Comparison of ENCODE assay signal across 9 cellular contexts in genomic region chr10:17409170-17409733, GRCh38. TPM values are rescaled to one million over a fixed set of nuclear protein-coding genes. Genes with fewer than 3 reads are reported as not detected.
DNase-seq lines count a peak whose midpoint lies in the region; ATAC-seq, FAIRE-seq and TF ChIP-seq lines count a peak whose summit lies in the region.
"Had no signal": no experiment of that assay in that cellular context is flagged by ENCODE, and none has a peak within 500 bp of the region (broad histone marks: within the 10 kb centered on the region; RNA-seq: fewer than 3 reads in every experiment).

No MANE protein-coding gene starts in this region.

- POLR2A ChIA-PET in K562 (lab: Yijun Ruan, JAX) = interaction anchor here (1.7 kb wide), 1 partner anchor 20 kb away, joined by 3 read pairs; no protein-coding TSS in a partner anchor

- H2AFZ ChIP-seq in K562 (ENCODE audit: low read depth, low read length) = no peak overlapping the region; the same call in 1 of the 2 replicates
- H2AFZ ChIP-seq in neural progenitor cell (replicated peaks) = no peak overlapping the region

- no peak overlapping the region for H3K4me3 Mint-ChIP-seq in neural progenitor cell
- H3K4me3 Mint-ChIP-seq in activated CD8-positive, alpha-beta memory T cell treated with anti-CD3 and anti-CD28 coated beads, Interleukin-2, amount 10 ng/mL, durations not matched to agents 7 days and 5 days = no peak overlapping the region

- 69% methylated on average over 4 of the region's 5 CpGs for WGBS in K562 (ENCODE audit: insufficient coverage, low coverage, missing lambda C conversion rate)

- peaks cover 11% of the 10 kb centered on the region for H3F3A ChIP-seq in neural progenitor cell (ENCODE audit: low read depth)

- TF ChIP-seq RAD21 in K562 (CRISPR knock-in tag; conservative IDR thresholded peaks at IDR 0.05 in 1 of 2, IDR thresholded peaks at IDR 0.05 in 1 of 2) = peak; percentile 63 to 79

- ATAC-seq in K562 (peak; percentile 67), HG02763 (IDR thresholded peaks at IDR 0.05; ENCODE audit: unreplicated experiment) (no peak)
- ATAC-seq in activated CD8-positive, alpha-beta memory T cell treated with anti-CD3 and anti-CD28 coated beads, Interleukin-2, amount 10 ng/mL, durations not matched to agents 7 days and 5 days = no peak

- H3K27ac Mint-ChIP-seq in neural progenitor cell = no peak overlapping the region
- no peak overlapping the region for H3K27ac Mint-ChIP-seq in activated CD8-positive, alpha-beta memory T cell treated with anti-CD3 and anti-CD28 coated beads, Interleukin-2, amount 10 ng/mL, durations not matched to agents 7 days and 5 days

- H3K27ac ChIP-seq in K562 (ENCODE audit: extremely low read depth, low read depth, low read length) (no peak overlapping the region), neural progenitor cell (no peak overlapping the region)
- H3K27ac ChIP-seq: ascending aorta, neutrophil had no signal

- H3K4me3 ChIP-seq in K562 = no peak overlapping the region
- H3K4me3 ChIP-seq in neural progenitor cell = no peak overlapping the region
- H3K4me3 ChIP-seq: ascending aorta had no signal

- in situ Hi-C loops in K562 (cut with MboI) = no loop called here

- H3K27me3 ChIP-seq in K562 (ENCODE audit: control insufficient read depth in 2 of 2, insufficient read depth in 2 of 2, low read length in 2 of 2) (no peaks in the 10 kb centered on the region), neural progenitor cell (no peaks in the 10 kb centered on the region)
- H3K27me3 ChIP-seq: ascending aorta, neutrophil had no signal

- H4K20me1 ChIP-seq in K562 (replicated peaks; ENCODE audit: control insufficient read depth, insufficient read depth, low read length) = no peaks in the 10 kb centered on the region
- no peaks in the 10 kb centered on the region for H4K20me1 ChIP-seq in neural progenitor cell (ENCODE audit: low read depth)

- TF ChIP-seq CTCF in K562 (IDR thresholded peaks at IDR 0.05 in 2 of 3, conservative IDR thresholded peaks at IDR 0.05 in 1 of 3; ENCODE audit: insufficient read depth in 2 of 3, low read depth in 1 of 3, low read length in 3 of 3) = peak; percentile 47 to 67 (median 50); a peak in 5 of 6 replicates
- TF ChIP-seq CTCF in neural progenitor cell (IDR thresholded peaks at IDR 0.05) = peak; percentile 45

- no peak overlapping the region for H3K9ac ChIP-seq in K562 (ENCODE audit: insufficient read depth in 1 of 2, low read depth in 2 of 2, low read length in 2 of 2)
- H3K9ac ChIP-seq in neural progenitor cell = no peak overlapping the region

- DNase-seq in GM03348 (ENCODE audit: low spot score) = peak; percentile 34
- peak; percentile 37 to 55 for DNase-seq in Kasumi-1 (lab: John Stamatoyannopoulos, UW)
- peak in 2 of 4 experiments; percentile 34 to 62 for DNase-seq in K562 (ENCODE audit: extremely low read depth in 1 of 4, low spot score in 3 of 4)
- DNase-seq in neural progenitor cell (ENCODE audit: low spot score) = no peak
- no peak for DNase-seq in retina
- DNase-seq in activated CD8-positive, alpha-beta memory T cell treated with anti-CD3 and anti-CD28 coated beads, Interleukin-2, amount 10 ng/mL, durations not matched to agents 7 days and 5 days = no peak

- H3K36me3 Mint-ChIP-seq in neural progenitor cell = no peaks in the 10 kb centered on the region
- no peaks in the 10 kb centered on the region for H3K36me3 Mint-ChIP-seq in activated CD8-positive, alpha-beta memory T cell treated with anti-CD3 and anti-CD28 coated beads, Interleukin-2, amount 10 ng/mL, durations not matched to agents 7 days and 5 days

- TF ChIP-seq EP300 in K562 (IDR thresholded peaks at IDR 0.05; ENCODE audit: low read length) = no peak

- peaks cover 19% of the 10 kb centered on the region; the same call in 2 of the 3 replicates for H3K36me3 ChIP-seq in K562 (ENCODE audit: control insufficient read depth, insufficient read depth, low read length)
- H3K36me3 ChIP-seq in neural progenitor cell = no peaks in the 10 kb centered on the region
- H3K36me3 ChIP-seq: ascending aorta, neutrophil had no signal

- H3K4me1 Mint-ChIP-seq in neural progenitor cell = peaks cover 4% of the 10 kb centered on the region
- H3K4me1 Mint-ChIP-seq in activated CD8-positive, alpha-beta memory T cell treated with anti-CD3 and anti-CD28 coated beads, Interleukin-2, amount 10 ng/mL, durations not matched to agents 7 days and 5 days = peaks cover 1% of the 10 kb centered on the region

- H3K79me2 ChIP-seq in K562 (ENCODE audit: control insufficient read depth, insufficient read depth, low read length) = no peaks in the 10 kb centered on the region
- no peaks in the 10 kb centered on the region for H3K79me2 ChIP-seq in neural progenitor cell (ENCODE audit: low read depth)

- H3K4me2 ChIP-seq in K562 (ENCODE audit: insufficient read depth, low read length) = no peak overlapping the region
- no peak overlapping the region for H3K4me2 ChIP-seq in neural progenitor cell

- no TSS peak for BruUV-seq in K562 (replicated peaks; lab: Mats Ljungman, UMichigan)

- H3K9me3 Mint-ChIP-seq in neural progenitor cell = no peaks in the 10 kb centered on the region
- H3K9me3 Mint-ChIP-seq in activated CD8-positive, alpha-beta memory T cell treated with anti-CD3 and anti-CD28 coated beads, Interleukin-2, amount 10 ng/mL, durations not matched to agents 7 days and 5 days (ENCODE audit: low read depth) = no peaks in the 10 kb centered on the region

- H3K9me3 ChIP-seq in K562 (replicated peaks; ENCODE audit: control insufficient read depth, insufficient read depth, low read depth, low read length) (no peaks in the 10 kb centered on the region), neural progenitor cell (ENCODE audit: low read depth) (no peaks in the 10 kb centered on the region)
- H3K9me3 ChIP-seq: ascending aorta, neutrophil had no signal

- peaks cover 2% of the 10 kb centered on the region for H3K27me3 Mint-ChIP-seq in neural progenitor cell (ENCODE audit: insufficient read depth, low read depth)
- peaks cover 4% of the 10 kb centered on the region for H3K27me3 Mint-ChIP-seq in activated CD8-positive, alpha-beta memory T cell treated with anti-CD3 and anti-CD28 coated beads, Interleukin-2, amount 10 ng/mL, durations not matched to agents 7 days and 5 days

- no peak for FAIRE-seq in K562 (lab: Jason Lieb, UNC)

- intact Hi-C loops in K562 (cut with micrococcal nuclease) = loop anchor here (1.0 kb wide), 3 partner anchors 21 to 190 kb away; no protein-coding TSS in a partner anchor

- CTCF ChIA-PET in K562 (lab: Yijun Ruan, JAX; ENCODE audit: low intra/inter-chr PET ratio) = interaction anchor here (0.7 kb wide), 1 partner anchor 65 kb away, joined by 3 read pairs; no protein-coding TSS in a partner anchor
- CTCF ChIA-PET in activated CD8-positive, alpha-beta memory T cell treated with anti-CD3 and anti-CD28 coated beads, Interleukin-2, amount 10 ng/mL, durations not matched to agents 7 days and 5 days (lab: Charles Lee) = interaction anchor here (0.6 to 2.3 kb wide), 13 partner anchors 10 to 235 kb away, joined by 3 to 13 read pairs (median 4); partner anchors contain the start of gene STAM

- no peak for TF ChIP-seq POLR2A in K562 (conservative IDR thresholded peaks at IDR 0.05)

- no peaks in the 10 kb centered on the region for H3K9me1 ChIP-seq in K562 (ENCODE audit: control insufficient read depth, insufficient read depth, low read length)

- H3K4me1 ChIP-seq in K562 (replicated peaks in 1 of 2; ENCODE audit: control insufficient read depth in 2 of 2, insufficient read depth in 2 of 2, low read length in 2 of 2) = peaks cover 14 to 29% of the 10 kb centered on the region in 2 experiments; a peak in 4 of 5 replicates
- H3K4me1 ChIP-seq in neural progenitor cell = peaks cover 19% of the 10 kb centered on the region
- H3K4me1 ChIP-seq: ascending aorta had no signal

TF ChIP-seq in K562, 482 proteins besides CTCF, POLR2A, EP300 and RAD21 (continues in another document):
- TF ChIP-seq COPS2 (conservative IDR thresholded peaks at IDR 0.05) (no peak), CHAMP1 (IDR thresholded peaks at IDR 0.05) (0 out of 2 replicates have a peak, but pooled peaks have one; percentile 45)

RNA-seq across cellular contexts. Expression of gene ST8SIA6, which starts 45.1 kb away (rescaled TPM):
- 2.7 and 7.6 TPM in 2 replicates for total RNA-seq in K562 (2011; cell fraction: chromatin; rRNA removed; ENCODE audit: low replicate concordance)
- 2.2 and 3.4 TPM in 2 replicates for total RNA-seq in K562 (2011; cell fraction: nucleolus; rRNA removed)
- 5.1 and 5.6 TPM in 2 replicates for total RNA-seq in K562 (2011; cell fraction: nucleoplasm; rRNA removed)
- total RNA-seq in K562 (2014; rRNA removed) = 3.9 and 5.1 TPM in 2 replicates
- total RNA-seq in K562 (2014; rRNA removed; fragmentation: Illumina TruSeq; extraction: Trizol) = 6.4 and 7.2 TPM in 2 replicates
- 4.8 and 6.7 TPM in 2 replicates for total RNA-seq in K562 (2015; rRNA removed; fragmentation: Illumina TruSeq; extraction: Trizol)
- 5.0 and 6.6 TPM in 2 replicates for total RNA-seq in K562 (2021)
- 4.4 and 6.6 TPM in 2 replicates for polyA plus RNA-seq in K562 (2011; rRNA removed)
- 1.5 and 1.7 TPM in 2 replicates for polyA plus RNA-seq in K562 (2011; cell fraction: cytosol; rRNA removed)
- polyA plus RNA-seq in K562 (2011; cell fraction: nucleus; rRNA removed) = 2.2 and 2.9 TPM in 2 replicates
- 2.9 and 5.6 TPM in 2 replicates for polyA plus RNA-seq in K562 (2012)
- polyA plus RNA-seq in K562 (2014; fragmentation: Illumina TruSeq; extraction: Trizol) = 4.1 and 5.2 TPM in 2 replicates
- 1 to 10 TPM in 1 of 2 experiments, under 1 TPM in 1; 0.69 to 1.2 TPM for polyA plus RNA-seq in K562 (2014; fragmentation: Nextera tagmentation; extraction: Ambion mirVana)
- 3.2 and 3.3 TPM in 2 replicates for polyA plus RNA-seq in K562 (2014; rRNA removed)
- polyA minus RNA-seq in K562 (2011; rRNA and poly(A)+ RNA removed) = 7.8 and 11.2 TPM in 2 replicates
- polyA minus RNA-seq in K562 (2011; cell fraction: cytosol; rRNA and poly(A)+ RNA removed) = 2.1 and 7.0 TPM in 2 replicates
- polyA minus RNA-seq in K562 (2011; cell fraction: nucleus; rRNA and poly(A)+ RNA removed) = 1.8 and 2.7 TPM in 2 replicates
- 4.4 and 5.1 TPM in 2 replicates for total RNA-seq in neural progenitor cell (ENCODE audit: low replicate concordance)
- total RNA-seq in activated CD8-positive, alpha-beta memory T cell treated with anti-CD3 and anti-CD28 coated beads, Interleukin-2, amount 10 ng/mL, durations not matched to agents 7 days and 5 days = not detected
- total RNA-seq: ascending aorta had no signal

Comparison
In these comparisons a context has a peak if more than half of its experiments do, and no peak if none do; other contexts are left out.
1. DNase-seq: peak in GM03348 (single experiment) and Kasumi-1 (2 of 2); none in neural progenitor cell (single experiment), retina (single experiment) and activated CD8-positive, alpha-beta memory T cell treated with anti-CD3 and anti-CD28 coated beads, Interleukin-2, amount 10 ng/mL, durations not matched to agents 7 days and 5 days (single experiment).